21 cellular contexts compared by ENCODE assay signal in genomic region chr12:68893741-68894140, GRCh38. TPM values are rescaled to one million over a fixed set of nuclear protein-coding genes. Genes with fewer than 3 reads are reported as not detected.
"Had no signal": no experiment of that assay in that cellular context is flagged by ENCODE, and none has a peak within 500 bp of the region (broad histone marks: within the 10 kb centered on the region; RNA-seq: fewer than 3 reads in every experiment).

No MANE protein-coding gene starts in this region.

- H3K27me3 ChIP-seq: esophagus squamous epithelium, ovary, sigmoid colon, tibial nerve, upper lobe of left lung had no signal

- H3K9me3 ChIP-seq: esophagus squamous epithelium, ovary, psoas muscle, sigmoid colon, thoracic aorta, tibial nerve, upper lobe of left lung had no signal

- H3K27me3 Mint-ChIP-seq: memory B cell; stimulated activated memory B cell treated with anti-CD40 and anti-IgM and Interleukin-4, amounts not matched to agents 10 μg/mL and 1 μg/mL and 100 μg/mL, for 72 hours had no signal

- H3K4me3 ChIP-seq: esophagus squamous epithelium, lung, ovary, psoas muscle, sigmoid colon, thoracic aorta, tibial nerve, upper lobe of left lung had no signal

- ATAC-seq: effector memory CD8-positive, alpha-beta T cell; natural killer cell; psoas muscle; right cardiac atrium; stimulated activated memory B cell treated with anti-CD40 and anti-IgM and Interleukin-4, amounts not matched to agents 10 μg/mL and 1 μg/mL and 100 μg/mL, for 72 hours; stimulated activated naive CD8-positive, alpha-beta T cell treated with anti-CD3 and anti-CD28 coated beads, Interleukin-15, Interleukin-2, amounts not matched to agents 100 U/mL and 50 U/mL, for 24 hours had no signal

- H3K36me3 ChIP-seq: esophagus squamous epithelium, ovary, sigmoid colon, thoracic aorta, tibial nerve had no signal

- DNase-seq: cortex of kidney; effector memory CD8-positive, alpha-beta T cell; erythroblast; esophagus squamous epithelium; foreskin melanocyte; natural killer cell; ovary; posterior cingulate gyrus; psoas muscle; right cardiac atrium; sigmoid colon; stimulated activated CD4-positive, alpha-beta T cell treated with anti-CD3 and anti-CD28 coated beads, Interleukin-2, amount 100 ng/mL, for 24 hours; stimulated activated CD4-positive, alpha-beta T cell treated with anti-CD3 and anti-CD28 coated beads, Interleukin-4, amount 100 ng/mL, for 24 hours; stimulated activated naive CD8-positive, alpha-beta T cell treated with anti-CD3 and anti-CD28 coated beads, Interleukin-15, Interleukin-2, amounts not matched to agents 100 U/mL and 50 U/mL, for 24 hours; upper lobe of left lung had no signal

- H3K27ac Mint-ChIP-seq: effector memory CD8-positive, alpha-beta T cell; memory B cell; natural killer cell; stimulated activated memory B cell treated with anti-CD40 and anti-IgM and Interleukin-4, amounts not matched to agents 10 μg/mL and 1 μg/mL and 100 μg/mL, for 72 hours had no signal

- H3K36me3 Mint-ChIP-seq: memory B cell; natural killer cell; stimulated activated memory B cell treated with anti-CD40 and anti-IgM and Interleukin-4, amounts not matched to agents 10 μg/mL and 1 μg/mL and 100 μg/mL, for 72 hours had no signal

- H3K4me3 Mint-ChIP-seq: effector memory CD8-positive, alpha-beta T cell; memory B cell; natural killer cell; stimulated activated memory B cell treated with anti-CD40 and anti-IgM and Interleukin-4, amounts not matched to agents 10 μg/mL and 1 μg/mL and 100 μg/mL, for 72 hours had no signal

- H3K4me1 Mint-ChIP-seq: natural killer cell had no signal

- H3K9me3 Mint-ChIP-seq: effector memory CD8-positive, alpha-beta T cell; memory B cell; natural killer cell; stimulated activated memory B cell treated with anti-CD40 and anti-IgM and Interleukin-4, amounts not matched to agents 10 μg/mL and 1 μg/mL and 100 μg/mL, for 72 hours had no signal

- H3K4me1 ChIP-seq: esophagus squamous epithelium, psoas muscle, sigmoid colon had no signal

- H3K27ac ChIP-seq: esophagus squamous epithelium, ovary, psoas muscle, sigmoid colon, thoracic aorta, tibial nerve, upper lobe of left lung had no signal

RNA-seq across cellular contexts. Expression of gene CPM, which starts 39.2 kb away (rescaled TPM):
- polyA plus RNA-seq: neural cell had no signal
